In genomic region chrX:140274761-140275525, GRCh38 we compare ENCODE assay signal across 13 cellular contexts.
DNase-seq lines count a peak whose midpoint lies in the region; ATAC-seq and TF ChIP-seq lines count a peak whose summit lies in the region.
"Had no signal": no experiment of that assay in that cellular context is flagged by ENCODE, and none has a peak within 500 bp of the region (broad histone marks: within the 10 kb centered on the region; RNA-seq: fewer than 3 reads in every experiment).

No MANE protein-coding gene starts in this region.

- in situ Hi-C loops in astrocyte of the spinal cord (cut with HindIII; ENCODE audit: low sequenced_read_pairs): no loop called here

- no peak for TF ChIP-seq CTCF in astrocyte of the spinal cord (IDR thresholded peaks at IDR 0.05; ENCODE audit: low read depth, low read length)

- peak overlapping the region; percentile 53 for H3K9ac ChIP-seq in HUES6 (ENCODE audit: low read length)

- H3K36me3 ChIP-seq in HUES6 (ENCODE audit: control insufficient read depth, insufficient read depth, low read length): no peaks in the 10 kb centered on the region
- H3K36me3 ChIP-seq: esophagus muscularis mucosa had no signal

- peak overlapping the region; percentile 88 for H3K27ac ChIP-seq in HUES6 (ENCODE audit: low read depth, low read length)
- H3K27ac ChIP-seq: esophagus muscularis mucosa had no signal

- no peak overlapping the region for H3K4me3 ChIP-seq in HUES6 (ENCODE audit: low read depth, low read length)
- no peak overlapping the region for H3K4me3 ChIP-seq in astrocyte of the spinal cord (ENCODE audit: low read depth, low read length)
- H3K4me3 ChIP-seq: esophagus muscularis mucosa had no signal

- peaks cover 5% of the 10 kb centered on the region for H3K9me3 ChIP-seq in HUES6 (ENCODE audit: control insufficient read depth, insufficient read depth, low read depth, low read length)

- ATAC-seq in HG02981 (IDR thresholded peaks at IDR 0.05; ENCODE audit: unreplicated experiment) (no peak), GM21381 (IDR thresholded peaks at IDR 0.05; ENCODE audit: unreplicated experiment) (no peak)

- H3K4me1 ChIP-seq in HUES6 (ENCODE audit: control insufficient read depth, insufficient read depth, low read length): peaks cover 20% of the 10 kb centered on the region
- H3K4me1 ChIP-seq: esophagus muscularis mucosa had no signal

- peaks cover 3% of the 10 kb centered on the region; the same call in 1 of the 2 replicates for H3K27me3 ChIP-seq in HUES6 (ENCODE audit: control insufficient read depth, insufficient read depth, low read length)
- H3K27me3 ChIP-seq: esophagus muscularis mucosa had no signal

- DNase-seq in AG08396 (ENCODE audit: low spot score): peak; percentile 8
- DNase-seq in astrocyte of the spinal cord (ENCODE audit: low read depth, low spot score): peak; percentile 84
- DNase-seq in iPS-NIHi11 (ENCODE audit: low spot score): peak; percentile 28
- no peak for DNase-seq in activated naive CD4-positive, alpha-beta T cell treated with Interleukin-2 at 50 U/mL for 16 hours
- no peak for DNase-seq in CD1c-positive myeloid dendritic cell (ENCODE audit: extremely low spot score)
- DNase-seq: activated CD4-positive, alpha-beta T cell treated with anti-CD3 and anti-CD28 coated beads for 4 hours; DND-41; NCI-H1417 treated with DMSO at 0.1 percent for 48 hours; occipital lobe had no signal

Comparison
In these comparisons a context has a peak if more than half of its experiments do, and no peak if none do; other contexts are left out.
1. DNase-seq: peak in AG08396 (single experiment), astrocyte of the spinal cord (single experiment) and iPS-NIHi11 (single experiment); none in activated naive CD4-positive, alpha-beta T cell treated with Interleukin-2 at 50 U/mL for 16 hours (single experiment) and CD1c-positive myeloid dendritic cell (single experiment).